ENCODE assay signal across 13 cellular contexts in the genomic region with DNA sequence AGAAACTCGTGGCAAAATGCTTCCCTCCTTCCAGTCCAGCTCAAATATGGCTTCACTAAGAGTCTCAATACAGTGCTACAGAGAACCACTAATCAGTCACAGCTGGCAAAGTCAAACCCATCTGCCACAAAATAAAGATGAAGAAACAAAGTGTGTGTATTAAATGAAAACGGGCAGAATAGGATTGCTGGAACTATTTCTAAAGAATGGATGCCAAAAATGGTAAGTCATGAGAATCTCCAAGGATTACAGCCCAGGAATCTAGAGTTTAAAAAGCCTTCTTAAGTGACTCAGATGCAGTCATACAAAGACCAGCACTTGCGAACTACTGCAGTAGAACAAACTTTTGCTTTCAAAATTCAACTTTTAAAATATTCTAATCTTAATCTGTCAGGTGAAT.
DNase-seq lines count a peak whose midpoint lies in the region; ATAC-seq, FAIRE-seq and TF ChIP-seq lines count a peak whose summit lies in the region.
"Had no signal": no experiment of that assay in that cellular context is flagged by ENCODE, and none has a peak within 500 bp of the region (broad histone marks: within the 10 kb centered on the region; RNA-seq: fewer than 3 reads in every experiment).

No MANE protein-coding gene starts in this region.

- intact Hi-C loops in left colon (cut with DNase I, micrococcal nuclease), result no loop called here

- ATAC-seq in SK-N-SH treated with all-trans-retinoic acid at 6 μM for 48 hours (peak; percentile 97), GM21515 (IDR thresholded peaks at IDR 0.05; ENCODE audit: unreplicated experiment) (no peak), GM18858 (IDR thresholded peaks at IDR 0.05; ENCODE audit: unreplicated experiment) (no peak), left colon (no peak)

- H3K36me3 ChIP-seq in skeletal muscle satellite cell (ENCODE audit: insufficient read depth, low read length), result peaks cover 12% of the 10 kb centered on the region

- DNase-seq in H54 (ENCODE audit: insufficient read length, low spot score), result peak; percentile 31
- DNase-seq in fibroblast of the conjunctiva (ENCODE audit: low read depth), result peak; percentile 88
- DNase-seq in left colon, result no peak
- no peak for DNase-seq in HT-29 (ENCODE audit: low spot score)
- DNase-seq: activated CD4-positive, alpha-beta T cell treated with anti-CD3 and anti-CD28 coated beads, Interleukin-2, amount 50 U/mL, for 1 hour; activated naive CD4-positive, alpha-beta T cell treated with anti-CD3 and anti-CD28 coated beads for 36 hours; GOT3; upper lobe of left lung had no signal

- H3K4me2 ChIP-seq in skeletal muscle satellite cell (ENCODE audit: low read length), result peak overlapping the region; percentile 39

- H3K9me3 ChIP-seq in skeletal muscle satellite cell (replicated peaks; ENCODE audit: low read length), result no peaks in the 10 kb centered on the region
- H3K9me3 ChIP-seq: upper lobe of left lung had no signal

- TF ChIP-seq POLR2A in H54 (IDR thresholded peaks at IDR 0.05; ENCODE audit: low read depth, low read length), result no peak

- H3K9ac ChIP-seq in skeletal muscle satellite cell (ENCODE audit: low read depth, low read length), result no peak overlapping the region

- H3K27me3 ChIP-seq in skeletal muscle satellite cell (ENCODE audit: control insufficient read depth, insufficient read depth, low read length), result no peaks in the 10 kb centered on the region
- H3K27me3 ChIP-seq: upper lobe of left lung had no signal

- H3K4me3 ChIP-seq in skeletal muscle satellite cell (ENCODE audit: low read length), result no peak overlapping the region
- H3K4me3 ChIP-seq: SK-N-MC, upper lobe of left lung had no signal

- peak; percentile 88 for FAIRE-seq in H54 (lab: Jason Lieb, UNC)

- peaks cover 12% of the 10 kb centered on the region for H3K4me1 ChIP-seq in skeletal muscle satellite cell (ENCODE audit: control insufficient read depth, insufficient read depth, low read length)

TF ChIP-seq in SK-N-SH treated with all-trans-retinoic acid at 6 μM for 48 hours, 23 proteins besides CTCF, POLR2A, EP300 and RAD21:
- peak; percentile 31; the same call in 1 of the 2 replicates for TF ChIP-seq ISL1 (CRISPR knock-in tag; IDR thresholded peaks at IDR 0.05)
- no peak for TF ChIP-seq ZNF565 (CRISPR knock-in tag; conservative IDR thresholded peaks at IDR 0.05; ENCODE audit: low read depth)

Comparison
In these comparisons a context has a peak if more than half of its experiments do, and no peak if none do; other contexts are left out.
1. DNase-seq: peak in H54 (single experiment) and fibroblast of the conjunctiva (single experiment); none in left colon (0 of 2) and HT-29 (single experiment).